In the genomic region with DNA sequence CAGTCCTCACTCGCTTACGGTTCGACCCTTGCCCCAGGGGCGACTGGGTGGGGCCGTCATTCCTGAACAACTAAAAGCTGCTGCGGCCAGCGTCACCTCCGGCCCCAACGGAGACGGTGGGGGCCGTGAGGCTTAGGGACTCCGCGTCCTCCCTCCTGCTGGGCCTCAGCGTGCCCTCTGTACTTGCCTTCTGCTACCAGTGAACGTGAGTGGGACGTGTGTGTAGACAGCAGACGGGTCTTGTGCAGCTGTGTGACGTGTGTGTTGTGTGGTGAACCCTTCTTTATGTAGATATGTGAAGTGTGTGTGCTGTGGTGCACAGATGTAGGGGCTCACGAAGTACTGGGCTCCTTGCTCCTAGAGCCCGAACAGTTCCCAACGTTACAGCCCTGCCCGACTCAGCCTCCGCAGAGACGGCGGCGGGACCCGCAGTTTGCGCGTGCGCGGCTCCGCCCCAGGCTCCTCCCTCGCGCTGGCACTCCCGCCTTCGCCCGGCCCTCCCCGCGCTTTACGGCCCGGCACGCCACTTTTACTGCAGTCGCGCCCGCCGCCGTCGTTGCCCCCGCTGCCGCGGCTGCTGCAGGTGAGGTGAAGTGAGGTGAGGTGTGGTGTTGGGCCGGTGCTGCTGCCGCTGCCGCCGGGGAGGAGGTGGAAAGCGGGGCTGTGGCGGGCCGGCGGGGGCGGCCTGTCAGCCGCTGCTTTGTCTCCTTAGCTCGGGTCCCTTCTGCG, we compare ENCODE assay signal across 8 cellular contexts. TPM values are rescaled to one million over a fixed set of nuclear protein-coding genes. Genes with fewer than 3 reads are reported as not detected.
DNase-seq lines count a peak whose midpoint lies in the region; ATAC-seq and TF ChIP-seq lines count a peak whose summit lies in the region.

A gene (plus strand): TSS at position 535 of the 729 bp plus-strand sequence. CDS start 235 bp downstream, outside the sequence.

- 1% methylated on average over 63 of the region's 63 CpGs for WGBS in urinary bladder

- ATAC-seq in GM18502 (IDR thresholded peaks at IDR 0.05; ENCODE audit: poor library complexity, unreplicated experiment) (peak; percentile 83), HG02885 (IDR thresholded peaks at IDR 0.05; ENCODE audit: poor library complexity, unreplicated experiment) (peak; percentile 90)

- H3K27ac Mint-ChIP-seq in T-helper 2 cell treated with Interferon-gamma antibody and Interleukin-4, amounts not matched to agents 5 μg/mL and 100 μg/mL, for 36 hours, result peak within 1 kb of the TSS; percentile 71

- H3K27me3 ChIP-seq in ascending aorta, result no peaks in the 10 kb centered on the region
- no peaks in the 10 kb centered on the region for H3K27me3 ChIP-seq in right atrium auricular region

- peak within 1 kb of the TSS; percentile 89 for H3K4me3 Mint-ChIP-seq in T-helper 2 cell treated with Interferon-gamma antibody and Interleukin-4, amounts not matched to agents 5 μg/mL and 100 μg/mL, for 36 hours

- no peaks in the 10 kb centered on the region for H3K36me3 Mint-ChIP-seq in T-helper 2 cell treated with Interferon-gamma antibody and Interleukin-4, amounts not matched to agents 5 μg/mL and 100 μg/mL, for 36 hours (ENCODE audit: low read depth)

- intact Hi-C loops in ascending aorta (cut with DNase I), result loop anchor here (2.0 to 5.0 kb wide), 3 partner anchors 41 to 132 kb away; a partner anchor contains a TSS

- H3K36me3 ChIP-seq in ascending aorta (no peaks in the 10 kb centered on the region), right atrium auricular region (no peaks in the 10 kb centered on the region), urinary bladder (ENCODE audit: insufficient read depth) (no peaks in the 10 kb centered on the region)

- DNase-seq in NCI-H1930 (lab: John Stamatoyannopoulos, UW), result peak; percentile 69 to 79
- DNase-seq in T-helper 2 cell treated with Interferon-gamma antibody and Interleukin-4, amounts not matched to agents 5 μg/mL and 100 μg/mL, for 36 hours (ENCODE audit: low spot score), result peak; percentile 94
- peak; percentile 51 to 95 for DNase-seq in ascending aorta (ENCODE audit: low spot score in 2 of 2)
- peak; percentile 91 for DNase-seq in right atrium auricular region (ENCODE audit: low spot score)
- peak; percentile 52 for DNase-seq in pulmonary artery endothelial cell (ENCODE audit: low read depth, low spot score)

- peaks cover 12% of the 10 kb centered on the region for H3K4me1 Mint-ChIP-seq in T-helper 2 cell treated with Interferon-gamma antibody and Interleukin-4, amounts not matched to agents 5 μg/mL and 100 μg/mL, for 36 hours (ENCODE audit: low read depth)

- H3K4me1 ChIP-seq in ascending aorta (peaks cover 10 to 13% of the 10 kb centered on the region in 2 donors), right atrium auricular region (peaks cover 0 to 25% of the 10 kb centered on the region in 2 donors), urinary bladder (ENCODE audit: insufficient read depth) (no peaks in the 10 kb centered on the region)

- peak within 1 kb of the TSS; percentile 88 to 90 for H3K4me3 ChIP-seq in ascending aorta
- peak within 1 kb of the TSS; percentile 94 to 98 for H3K4me3 ChIP-seq in right atrium auricular region
- H3K4me3 ChIP-seq in urinary bladder (ENCODE audit: low read depth, low read length), result peak within 1 kb of the TSS; percentile 96

- H3K27ac ChIP-seq in ascending aorta (peak within 1 kb of the TSS; percentile 81 to 87), right atrium auricular region (peak within 1 kb of the TSS; percentile 77 to 88), urinary bladder (ENCODE audit: low read depth) (peak within 1 kb of the TSS; percentile 48)

- H3K27me3 Mint-ChIP-seq in T-helper 2 cell treated with Interferon-gamma antibody and Interleukin-4, amounts not matched to agents 5 μg/mL and 100 μg/mL, for 36 hours (ENCODE audit: low read depth), result no peaks in the 10 kb centered on the region

- no peaks in the 10 kb centered on the region for H3K9me3 Mint-ChIP-seq in T-helper 2 cell treated with Interferon-gamma antibody and Interleukin-4, amounts not matched to agents 5 μg/mL and 100 μg/mL, for 36 hours

- no peaks in the 10 kb centered on the region for H3K9me3 ChIP-seq in ascending aorta
- no peaks in the 10 kb centered on the region for H3K9me3 ChIP-seq in right atrium auricular region

- no peak for TF ChIP-seq CTCF in ascending aorta (IDR thresholded peaks at IDR 0.05)
- peak in 1 of 2 donors; percentile 14 for TF ChIP-seq CTCF in right atrium auricular region (IDR thresholded peaks at IDR 0.05)

RNA-seq across cellular contexts. Expression of the gene that starts here (rescaled TPM):
- total RNA-seq in ascending aorta, result 4.5 TPM
- total RNA-seq in right atrium auricular region, result 10 to 100 TPM; 10.3 TPM
- 14.2 and 18.3 TPM in 2 replicates for total RNA-seq in pulmonary artery endothelial cell
- 22.8 TPM for total RNA-seq in urinary bladder
- 11.0 TPM for polyA plus RNA-seq in urinary bladder

Comparison
In these comparisons a context has a peak if more than half of its experiments do, and no peak if none do; other contexts are left out.
1. Peak in every context shown above with its lines: DNase-seq, ATAC-seq, H3K4me3 ChIP-seq and H3K27ac ChIP-seq.